ENCODE assay signal across 1 cellular context in genomic region chr9:70030156-70030555, GRCh38.
TF ChIP-seq lines count a peak whose summit lies in the region.

No MANE protein-coding gene starts in this region.

TF ChIP-seq in IMR-90, 13 proteins besides CTCF, POLR2A, EP300 and RAD21 (continued from another document):
- no peak for TF ChIP-seq ELK1 (IDR thresholded peaks at IDR 0.05; ENCODE audit: borderline replicate concordance, low read depth, low read length)
- TF ChIP-seq MAFK (IDR thresholded peaks at IDR 0.05; ENCODE audit: low read depth, low read length) = no peak
- no peak for TF ChIP-seq CHD1 (IDR thresholded peaks at IDR 0.05; ENCODE audit: low read depth, low read length)
- TF ChIP-seq BHLHE40 (IDR thresholded peaks at IDR 0.05; ENCODE audit: low read depth, low read length) = no peak
- no peak for TF ChIP-seq MAZ (IDR thresholded peaks at IDR 0.05; ENCODE audit: borderline replicate concordance, low read depth, low read length)
